ENCODE assay signal across 9 cellular contexts in genomic region chr12:94980577-94980976, GRCh38. TPM values are rescaled to one million over a fixed set of nuclear protein-coding genes. Genes with fewer than 3 reads are reported as not detected.
A peak's percentile ranks its signal among the peaks of the same experiment; 100 is the strongest.
DNase-seq lines count a peak whose midpoint lies in the region; TF ChIP-seq lines count a peak whose summit lies in the region.
"Had no signal": no experiment of that assay in that cellular context is flagged by ENCODE, and none has a peak within 500 bp of the region (broad histone marks: within the 10 kb centered on the region; RNA-seq: fewer than 3 reads in every experiment).

No MANE protein-coding gene starts in this region.

- no peaks in the 10 kb centered on the region for H3K27me3 ChIP-seq in parathyroid adenoma (ENCODE audit: control insufficient read depth, insufficient read depth, low read length)

- no peak overlapping the region for H2AFZ ChIP-seq in parathyroid adenoma

- no peaks in the 10 kb centered on the region for H3K9me3 ChIP-seq in parathyroid adenoma (ENCODE audit: control insufficient read depth, low read length)

- peaks cover 10% of the 10 kb centered on the region for H3K79me2 ChIP-seq in parathyroid adenoma

- TF ChIP-seq CTCF in NB4 (IDR thresholded peaks at IDR 0.05; ENCODE audit: low read depth, low read length) (peak; percentile 20), parathyroid adenoma (IDR thresholded peaks at IDR 0.05) (peak; percentile 38)

- TF ChIP-seq POLR2A in NB4 (IDR thresholded peaks at IDR 0.05; ENCODE audit: extremely low read depth, insufficient read length): no peak

- H3K27ac ChIP-seq in parathyroid adenoma: no peak overlapping the region

- no peak overlapping the region for H3K9ac ChIP-seq in parathyroid adenoma

- DNase-seq in NCI-H1092 treated with DMSO at 0.1 percent for 48 hours (lab: John Stamatoyannopoulos, UW): peak; percentile 17
- DNase-seq in NCI-H1092 (lab: John Stamatoyannopoulos, UW): no peak
- DNase-seq in NB4 (ENCODE audit: low read depth): peak; percentile 45
- DNase-seq in dermis microvascular lymphatic vessel endothelial cell (ENCODE audit: low read depth in 2 of 2): peak; percentile 2 to 32
- DNase-seq in NCI-H774 (lab: John Stamatoyannopoulos, UW): no peak
- no peak for DNase-seq in iPS-NIHi7 (ENCODE audit: extremely low spot score)
- DNase-seq in activated CD8-positive, alpha-beta memory T cell treated with anti-CD3 and anti-CD28 coated beads, Interleukin-2, amount 50 U/mL, for 4 hours: no peak
- DNase-seq: RPMI8226 had no signal

- no peaks in the 10 kb centered on the region for H3K36me3 ChIP-seq in parathyroid adenoma (ENCODE audit: control insufficient read depth, insufficient read depth, low read length)

- H3K4me3 ChIP-seq in NB4 (ENCODE audit: low read depth, low read length) (no peak overlapping the region), parathyroid adenoma (ENCODE audit: low read depth, low read length) (no peak overlapping the region)

- peaks cover 10% of the 10 kb centered on the region for H3K4me1 ChIP-seq in parathyroid adenoma

- no peak overlapping the region for H3K4me2 ChIP-seq in parathyroid adenoma (ENCODE audit: low read length)

RNA-seq across cellular contexts. Expression of gene NDUFA12, which starts 22.9 kb away (rescaled TPM):
- 69.9 and 107 TPM in 2 replicates for total RNA-seq in dermis microvascular lymphatic vessel endothelial cell

Comparison
In these comparisons a context has a peak if more than half of its experiments do, and no peak if none do; other contexts are left out.
1. DNase-seq: peak in NCI-H1092 treated with DMSO at 0.1 percent for 48 hours (single experiment), NB4 (single experiment) and dermis microvascular lymphatic vessel endothelial cell (2 of 2); none in NCI-H1092 (single experiment), NCI-H774 (single experiment), iPS-NIHi7 (single experiment) and activated CD8-positive, alpha-beta memory T cell treated with anti-CD3 and anti-CD28 coated beads, Interleukin-2, amount 50 U/mL, for 4 hours (single experiment).